ENCODE assay signal across 8 cellular contexts in genomic region chr12:111430418-111431353, GRCh38. TPM values are rescaled to one million over a fixed set of nuclear protein-coding genes. Genes with fewer than 3 reads are reported as not detected.
DNase-seq lines count a peak whose midpoint lies in the region; ATAC-seq and TF ChIP-seq lines count a peak whose summit lies in the region.

No MANE protein-coding gene starts in this region.

- H3K9me3 ChIP-seq in BLaER1 = no peaks in the 10 kb centered on the region
- H3K9me3 ChIP-seq in NT2/D1 (ENCODE audit: insufficient read depth, low read length) = no peaks in the 10 kb centered on the region
- no peaks in the 10 kb centered on the region for H3K9me3 ChIP-seq in upper lobe of right lung

- H3K36me3 Mint-ChIP-seq in activated naive CD4-positive, alpha-beta T cell treated with anti-CD3 and anti-CD28 coated beads, Interleukin-2, amount 50 U/mL, for 24 hours = no peaks in the 10 kb centered on the region
- peaks cover 0 to under 1% (median 0%) of the 10 kb centered on the region in 3 donors for H3K36me3 Mint-ChIP-seq in naive thymus-derived CD8-positive, alpha-beta T cell

- POLR2A ChIA-PET in naive thymus-derived CD8-positive, alpha-beta T cell (lab: Charles Lee) = interaction anchor here (1.0 to 9.6 kb wide), 7 partner anchors 8 to 34 kb away, joined by 3 to 106 read pairs (median 11); partner anchors contain the start of gene SH2B3

- H3K9me3 Mint-ChIP-seq in activated naive CD4-positive, alpha-beta T cell treated with anti-CD3 and anti-CD28 coated beads, Interleukin-2, amount 50 U/mL, for 24 hours = no peaks in the 10 kb centered on the region
- H3K9me3 Mint-ChIP-seq in naive thymus-derived CD8-positive, alpha-beta T cell = no peaks in the 10 kb centered on the region

- peak overlapping the region; percentile 90 for H3K4me2 ChIP-seq in BLaER1

- DNase-seq in NT2/D1 (ENCODE audit: low read depth, low spot score) (no peak), upper lobe of right lung (no peak), NCI-H1105 (lab: John Stamatoyannopoulos, UW) (no peak), NCI-H748 treated with DMSO at 0.1 percent for 48 hours (lab: John Stamatoyannopoulos, UW) (no peak)
- DNase-seq in naive thymus-derived CD8-positive, alpha-beta T cell = peak; percentile 41 to 73 (median 61)

- H3K27me3 ChIP-seq in BLaER1 = no peaks in the 10 kb centered on the region
- no peaks in the 10 kb centered on the region for H3K27me3 ChIP-seq in NT2/D1 (ENCODE audit: insufficient read depth, insufficient read length)
- no peaks in the 10 kb centered on the region for H3K27me3 ChIP-seq in upper lobe of right lung

- H3K4me1 ChIP-seq in BLaER1 (peaks cover 100% of the 10 kb centered on the region), NT2/D1 (ENCODE audit: insufficient read depth, insufficient read length) (peaks cover 29% of the 10 kb centered on the region), upper lobe of right lung (peaks cover 77% of the 10 kb centered on the region)

- ATAC-seq in naive thymus-derived CD8-positive, alpha-beta T cell = peak; percentile 11 to 26
- ATAC-seq in upper lobe of right lung = no peak
- no peak for ATAC-seq in GM18517 (IDR thresholded peaks at IDR 0.05; ENCODE audit: unreplicated experiment)

- H3K4me3 Mint-ChIP-seq in activated naive CD4-positive, alpha-beta T cell treated with anti-CD3 and anti-CD28 coated beads, Interleukin-2, amount 50 U/mL, for 24 hours = peak overlapping the region; percentile 87
- peak overlapping the region; percentile 71 to 87 (median 85) for H3K4me3 Mint-ChIP-seq in naive thymus-derived CD8-positive, alpha-beta T cell

- intact Hi-C loops in upper lobe of right lung (cut with DNase I) = no loop called here

- H3K27me3 Mint-ChIP-seq in activated naive CD4-positive, alpha-beta T cell treated with anti-CD3 and anti-CD28 coated beads, Interleukin-2, amount 50 U/mL, for 24 hours = no peaks in the 10 kb centered on the region
- H3K27me3 Mint-ChIP-seq in naive thymus-derived CD8-positive, alpha-beta T cell = no peaks in the 10 kb centered on the region

- peak overlapping the region; percentile 94 for H3K27ac Mint-ChIP-seq in activated naive CD4-positive, alpha-beta T cell treated with anti-CD3 and anti-CD28 coated beads, Interleukin-2, amount 50 U/mL, for 24 hours
- H3K27ac Mint-ChIP-seq in naive thymus-derived CD8-positive, alpha-beta T cell = peak overlapping the region; percentile 95 to 100 (median 99)

- peak overlapping the region; percentile 71 for H3K27ac ChIP-seq in BLaER1
- H3K27ac ChIP-seq in upper lobe of right lung = peak overlapping the region; percentile 52

- peaks cover 100% of the 10 kb centered on the region for H4K20me1 ChIP-seq in BLaER1

- H3K4me1 Mint-ChIP-seq in activated naive CD4-positive, alpha-beta T cell treated with anti-CD3 and anti-CD28 coated beads, Interleukin-2, amount 50 U/mL, for 24 hours = peaks cover 87% of the 10 kb centered on the region
- peaks cover 49 to 94% (median 90%) of the 10 kb centered on the region in 4 donors for H3K4me1 Mint-ChIP-seq in naive thymus-derived CD8-positive, alpha-beta T cell

- H3K4me3 ChIP-seq in BLaER1 = peak overlapping the region; percentile 48
- no peak overlapping the region for H3K4me3 ChIP-seq in NT2/D1 (ENCODE audit: insufficient read length, low read depth)
- H3K4me3 ChIP-seq in upper lobe of right lung = no peak overlapping the region

- no peak for TF ChIP-seq CTCF in upper lobe of right lung (IDR thresholded peaks at IDR 0.05)

- H3K36me3 ChIP-seq in BLaER1 (0 out of 2 replicates have a peak, but pooled peaks cover 3% of the 10 kb centered on the region), NT2/D1 (ENCODE audit: insufficient read depth, insufficient read length, low read length) (peaks cover 21% of the 10 kb centered on the region), upper lobe of right lung (no peaks in the 10 kb centered on the region)

- H3K9ac ChIP-seq in BLaER1 = peak overlapping the region; percentile 64
- peak overlapping the region; percentile 36 for H3K9ac ChIP-seq in NT2/D1 (ENCODE audit: insufficient read length, low read depth)

RNA-seq across cellular contexts. Expression of gene SH2B3, which starts 25.0 kb away (rescaled TPM):
- total RNA-seq in naive thymus-derived CD8-positive, alpha-beta T cell = 10 to 100 TPM; 12.5 to 12.8 TPM
- polyA plus RNA-seq in naive thymus-derived CD8-positive, alpha-beta T cell = 1 to 10 TPM; 2.1 to 5.3 (median 3.2) TPM
- total RNA-seq in upper lobe of right lung = 47.1 TPM

Comparison
In these comparisons a context has a peak if more than half of its experiments do, and no peak if none do; other contexts are left out.
1. DNase-seq: peak in naive thymus-derived CD8-positive, alpha-beta T cell (10 of 10); none in NT2/D1 (single experiment), upper lobe of right lung (single experiment), NCI-H1105 (single experiment) and NCI-H748 treated with DMSO at 0.1 percent for 48 hours (single experiment).
2. ATAC-seq: peak in naive thymus-derived CD8-positive, alpha-beta T cell (2 of 2); none in upper lobe of right lung (single experiment) and GM18517 (single experiment).